8 cellular contexts compared by ENCODE assay signal in the genomic region with DNA sequence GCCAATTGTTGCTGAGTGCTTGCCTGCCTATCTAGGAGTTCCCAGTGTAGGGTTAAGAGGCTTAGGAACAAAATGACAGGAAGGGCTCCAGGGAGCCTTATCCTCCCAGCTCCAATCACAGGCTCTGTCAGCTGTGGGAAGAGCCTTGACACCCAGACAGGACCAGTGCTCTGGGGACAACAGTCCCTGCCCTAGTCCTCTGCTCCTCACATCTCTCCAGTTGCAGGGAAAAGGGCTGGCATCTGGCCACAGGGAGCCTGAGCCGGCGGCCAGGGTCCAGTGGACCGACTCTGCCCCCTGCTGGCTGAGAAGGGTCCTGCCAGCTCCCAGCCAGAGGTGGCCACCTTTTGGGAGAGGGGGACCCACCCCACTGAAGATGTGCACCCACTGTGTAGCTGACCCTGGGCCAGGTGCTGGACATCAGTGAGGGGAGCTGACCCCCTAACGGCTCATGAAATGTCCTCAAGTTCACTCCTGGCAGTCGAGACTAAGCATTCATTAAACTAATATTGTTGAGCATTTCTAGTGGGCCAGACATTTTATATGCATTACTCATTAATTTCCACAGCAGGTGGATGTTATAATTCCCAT. TPM values are rescaled to one million over a fixed set of nuclear protein-coding genes. Genes with fewer than 3 reads are reported as not detected.
DNase-seq lines count a peak whose midpoint lies in the region; ATAC-seq, FAIRE-seq and TF ChIP-seq lines count a peak whose summit lies in the region.

No MANE protein-coding gene starts in this region.

- peaks cover 21% of the 10 kb centered on the region for H3K36me3 Mint-ChIP-seq in endothelial cell (ENCODE audit: low read depth, unreplicated experiment)

- TF ChIP-seq CTCF in A549 (IDR thresholded peaks at IDR 0.05) (peak; percentile 96), endothelial cell (IDR thresholded peaks at IDR 0.05; ENCODE audit: unreplicated experiment) (peak; percentile 93)

- TF ChIP-seq POLR2A in A549 (IDR thresholded peaks at IDR 0.05; ENCODE audit: low read length) (no peak), GM12892 (IDR thresholded peaks at IDR 0.05; ENCODE audit: low read depth, low read length) (no peak)

- FAIRE-seq in A549 (lab: Jason Lieb, UNC) (no peak), GM12892 (lab: Jason Lieb, UNC) (peak; percentile 60)

- no peaks in the 10 kb centered on the region for H3K9me3 Mint-ChIP-seq in endothelial cell (ENCODE audit: unreplicated experiment)

- H3K4me1 Mint-ChIP-seq in endothelial cell (ENCODE audit: unreplicated experiment) = peaks cover 10% of the 10 kb centered on the region

- peaks cover 48% of the 10 kb centered on the region for H3K4me1 ChIP-seq in A549

- CTCF ChIA-PET in A549 (lab: Yijun Ruan, JAX) = interaction anchor here (0.7 to 7.4 kb wide), 51 partner anchors 9 to 441 kb away, joined by 3 to 88 read pairs (median 5); partner anchors contain the start of genes ASCC1, DDIT4 and DNAJB12

- H3K27ac Mint-ChIP-seq in endothelial cell (ENCODE audit: unreplicated experiment) = no peak overlapping the region

- peak overlapping the region; percentile 45 for H3K4me2 ChIP-seq in A549

- no peak overlapping the region for H3K4me3 ChIP-seq in A549

- ATAC-seq in A549 (peak; percentile 56 to 75; a peak in 5 of 6 replicates), HG03175 (IDR thresholded peaks at IDR 0.05; ENCODE audit: unreplicated experiment) (no peak)

- POLR2A ChIA-PET in A549 (lab: Yijun Ruan, JAX) = interaction anchor here (2.7 kb wide), 1 partner anchor 63 kb away, joined by 19 read pairs; the partner anchor contains the start of gene DDIT4

- DNase-seq in A549 (ENCODE audit: low read depth in 1 of 2, low spot score in 1 of 2) (peak; percentile 49 to 63), GM12892 (ENCODE audit: insufficient read length) (no peak), NCI-H510A (lab: John Stamatoyannopoulos, UW) (peak; percentile 43), endothelial cell (ENCODE audit: low spot score) (peak; percentile 79), midbrain (lab: John Stamatoyannopoulos, UW) (peak; percentile 85), substantia nigra (lab: John Stamatoyannopoulos, UW) (peak in 46 of 49 donors; percentile 32 to 93 (median 72))
- DNase-seq in activated CD8-positive, alpha-beta memory T cell treated with anti-CD3 and anti-CD28 coated beads, Interleukin-2, amount 50 U/mL, for 48 hours = peak; percentile 90

- TF ChIP-seq EP300 in A549 (IDR thresholded peaks at IDR 0.05) = no peak

- H3K9me3 ChIP-seq in A549 = no peaks in the 10 kb centered on the region

- peak overlapping the region; percentile 28 for H3K4me3 Mint-ChIP-seq in endothelial cell (ENCODE audit: unreplicated experiment)

- TF ChIP-seq RAD21 in A549 (conservative IDR thresholded peaks at IDR 0.05 in 1 of 2, IDR thresholded peaks at IDR 0.05 in 1 of 2) = peak; percentile 94 to 95

- H3K27ac ChIP-seq in A549 = peak overlapping the region; percentile 78 to 80
- peak overlapping the region; percentile 96 for H3K27ac ChIP-seq in substantia nigra (ENCODE audit: low read depth, low read length, poor library complexity, severe bottlenecking)

- WGBS in A549 (ENCODE audit: missing lambda C conversion rate) = 8% methylated on average over 4 of the region's 5 CpGs

- no peaks in the 10 kb centered on the region for H3K27me3 Mint-ChIP-seq in endothelial cell (ENCODE audit: unreplicated experiment)

TF ChIP-seq in A549, 52 proteins besides CTCF, POLR2A, EP300 and RAD21:
- TF ChIP-seq ZSCAN20 (CRISPR knock-in tag; IDR thresholded peaks at IDR 0.05) = no peak
- TF ChIP-seq, protein P1, sequence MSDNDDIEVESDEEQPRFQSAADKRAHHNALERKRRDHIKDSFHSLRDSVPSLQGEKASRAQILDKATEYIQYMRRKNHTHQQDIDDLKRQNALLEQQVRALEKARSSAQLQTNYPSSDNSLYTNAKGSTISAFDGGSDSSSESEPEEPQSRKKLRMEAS (IDR thresholded peaks at IDR 0.05) = no peak
- no peak for TF ChIP-seq ATOH8 (CRISPR knock-in tag; IDR thresholded peaks at IDR 0.05; ENCODE audit: low read depth)
- TF ChIP-seq SMC3 (IDR thresholded peaks at IDR 0.05) = peak; percentile 88

RNA-seq across cellular contexts. Expression of gene DNAJB12, which starts 17.6 kb away (rescaled TPM):
- polyA plus RNA-seq in A549 (2011; rRNA removed) (21.5 and 24.4 TPM in 2 replicates), A549 (2017; fragmentation: RNase III; extraction: RNeasy Plus Mini Kit Qiagen cat#74134 plus additional on column Dnase treatment) (26.1 to 28.5 TPM (median 26.7 TPM) in 3 replicates)
- 26.6 and 31.3 TPM in 2 replicates for polyA plus RNA-seq in A549 (2012; cell fraction: cytosol; rRNA removed)
- polyA plus RNA-seq in A549 (2012; cell fraction: nucleus; rRNA removed) = 46.2 and 51.4 TPM in 2 replicates
- 31.6 and 32.2 TPM in 2 replicates for polyA minus RNA-seq in A549 (2011; rRNA and poly(A)+ RNA removed)
- polyA plus RNA-seq in GM12892 (2012; ENCODE audit: missing spikeins) = 9.9 TPM
- total RNA-seq in endothelial cell (ENCODE audit: unreplicated experiment) = 20.5 TPM
